In the genomic region with DNA sequence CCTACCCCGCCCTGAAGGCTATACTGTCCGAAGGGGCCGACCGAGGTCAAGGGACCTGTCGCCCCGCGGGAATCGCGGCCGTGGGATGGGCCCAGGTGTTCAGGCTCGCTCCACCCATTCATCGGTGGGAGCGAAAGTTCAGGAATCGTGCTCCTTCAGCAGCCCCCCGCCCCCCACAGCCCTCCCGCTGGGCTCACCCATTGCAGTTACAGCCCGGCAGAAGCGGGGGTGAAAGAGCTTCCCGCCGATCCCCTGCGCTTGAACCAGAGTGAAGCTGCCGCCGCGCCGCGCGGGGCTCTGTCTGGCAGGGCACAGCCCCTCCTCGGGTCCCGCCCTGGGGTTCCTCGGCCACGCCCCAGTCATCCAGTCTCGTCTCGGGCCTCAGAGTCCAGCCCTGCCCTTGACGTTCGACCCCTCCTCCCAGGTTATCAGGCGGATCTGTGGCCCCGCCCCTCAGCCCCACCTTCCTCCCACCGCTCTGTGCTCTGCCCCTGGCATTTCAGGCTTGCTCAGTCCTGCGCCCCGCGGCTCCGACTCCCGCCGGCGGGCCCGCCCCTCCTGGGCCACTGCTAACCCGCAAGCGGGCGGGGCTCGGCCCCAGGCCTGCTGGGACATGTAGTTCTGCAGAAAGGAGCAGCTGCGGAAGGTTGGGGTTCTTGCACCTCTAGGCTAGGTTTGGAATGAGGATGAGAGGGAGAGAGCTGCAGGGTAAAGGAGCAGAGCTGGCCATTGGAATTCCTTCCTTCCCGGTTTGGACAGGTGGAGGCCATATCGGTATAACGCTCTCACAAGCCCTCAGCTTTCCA, we compare ENCODE assay signal across 1 cellular context.
TF ChIP-seq lines count a peak whose summit lies in the region.

A gene (minus strand): TSS at position 303 of the 806 bp plus-strand sequence. CDS start 3,955 bp downstream, outside the sequence.

TF ChIP-seq in HepG2, 621 proteins besides CTCF, POLR2A, EP300 and RAD21 (continued from another document and continues in another):
- TF ChIP-seq, protein P1, sequence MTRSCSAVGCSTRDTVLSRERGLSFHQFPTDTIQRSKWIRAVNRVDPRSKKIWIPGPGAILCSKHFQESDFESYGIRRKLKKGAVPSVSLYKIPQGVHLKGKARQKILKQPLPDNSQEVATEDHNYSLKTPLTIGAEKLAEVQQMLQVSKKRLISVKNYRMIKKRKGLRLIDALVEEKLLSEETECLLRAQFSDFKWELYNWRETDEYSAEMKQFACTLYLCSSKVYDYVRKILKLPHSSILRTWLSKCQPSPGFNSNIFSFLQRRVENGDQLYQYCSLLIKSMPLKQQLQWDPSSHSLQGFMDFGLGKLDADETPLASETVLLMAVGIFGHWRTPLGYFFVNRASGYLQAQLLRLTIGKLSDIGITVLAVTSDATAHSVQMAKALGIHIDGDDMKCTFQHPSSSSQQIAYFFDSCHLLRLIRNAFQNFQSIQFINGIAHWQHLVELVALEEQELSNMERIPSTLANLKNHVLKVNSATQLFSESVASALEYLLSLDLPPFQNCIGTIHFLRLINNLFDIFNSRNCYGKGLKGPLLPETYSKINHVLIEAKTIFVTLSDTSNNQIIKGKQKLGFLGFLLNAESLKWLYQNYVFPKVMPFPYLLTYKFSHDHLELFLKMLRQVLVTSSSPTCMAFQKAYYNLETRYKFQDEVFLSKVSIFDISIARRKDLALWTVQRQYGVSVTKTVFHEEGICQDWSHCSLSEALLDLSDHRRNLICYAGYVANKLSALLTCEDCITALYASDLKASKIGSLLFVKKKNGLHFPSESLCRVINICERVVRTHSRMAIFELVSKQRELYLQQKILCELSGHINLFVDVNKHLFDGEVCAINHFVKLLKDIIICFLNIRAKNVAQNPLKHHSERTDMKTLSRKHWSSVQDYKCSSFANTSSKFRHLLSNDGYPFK (CRISPR knock-in tag; IDR thresholded peaks at IDR 0.05; ENCODE audit: borderline replicate concordance) = no peak
- TF ChIP-seq NBN (conservative IDR thresholded peaks at IDR 0.05) (no peak), ZFP62 (CRISPR knock-in tag; IDR thresholded peaks at IDR 0.05) (no peak), ARNT (IDR thresholded peaks at IDR 0.05) (no peak), ZFP36L2 (CRISPR knock-in tag; IDR thresholded peaks at IDR 0.05) (no peak), FOSL1 (CRISPR knock-in tag; IDR thresholded peaks at IDR 0.05; ENCODE audit: borderline replicate concordance) (no peak), ZNF274 (CRISPR knock-in tag; IDR thresholded peaks at IDR 0.05) (peak; percentile 36; the same call in 1 of the 2 replicates), TSC22D2 (CRISPR knock-in tag; IDR thresholded peaks at IDR 0.05; ENCODE audit: borderline replicate concordance) (no peak), ZNF432 (CRISPR knock-in tag; IDR thresholded peaks at IDR 0.05; ENCODE audit: borderline replicate concordance) (no peak), BCL6 (CRISPR knock-in tag; IDR thresholded peaks at IDR 0.05) (peak; percentile 66), ZNF747 (CRISPR knock-in tag; IDR thresholded peaks at IDR 0.05; ENCODE audit: borderline replicate concordance) (no peak), ZNF441 (CRISPR knock-in tag; IDR thresholded peaks at IDR 0.05; ENCODE audit: borderline replicate concordance) (0 out of 2 replicates have a peak, but pooled peaks have one; percentile 44), ZNF629 (CRISPR knock-in tag; conservative IDR thresholded peaks at IDR 0.05) (no peak), SALL2 (CRISPR knock-in tag; IDR thresholded peaks at IDR 0.05) (0 out of 2 replicates have a peak, but pooled peaks have one; percentile 29), PAWR (CRISPR knock-in tag; IDR thresholded peaks at IDR 0.05; ENCODE audit: borderline replicate concordance) (no peak), CBX2 (IDR thresholded peaks at IDR 0.05; ENCODE audit: low read depth, low read length) (no peak), CBX2 (CRISPR knock-in tag; IDR thresholded peaks at IDR 0.05; ENCODE audit: low read depth) (no peak), RELA (CRISPR knock-in tag; IDR thresholded peaks at IDR 0.05) (no peak), ZNF143 (CRISPR knock-in tag; IDR thresholded peaks at IDR 0.05) (peak; percentile 96), ZNF816 (CRISPR knock-in tag; IDR thresholded peaks at IDR 0.05; ENCODE audit: borderline replicate concordance) (peak; percentile 37; the same call in 1 of the 2 replicates), ZNF878 (CRISPR knock-in tag; IDR thresholded peaks at IDR 0.05) (no peak), KDM6A (CRISPR knock-in tag; IDR thresholded peaks at IDR 0.05; ENCODE audit: low read depth) (no peak), ZNF121 (CRISPR knock-in tag; IDR thresholded peaks at IDR 0.05) (no peak), TP53 (CRISPR knock-in tag; conservative IDR thresholded peaks at IDR 0.05) (no peak), NR2F2 (IDR thresholded peaks at IDR 0.05; ENCODE audit: borderline replicate concordance, low read depth) (no peak), ZNF850 (CRISPR knock-in tag; conservative IDR thresholded peaks at IDR 0.05) (0 out of 2 replicates have a peak, but pooled peaks have one; percentile 44), ZNF224 (CRISPR knock-in tag; IDR thresholded peaks at IDR 0.05) (no peak), FOXJ3 (CRISPR knock-in tag; IDR thresholded peaks at IDR 0.05; ENCODE audit: borderline replicate concordance) (peak; percentile 51; the same call in 1 of the 2 replicates)
- TF ChIP-seq, protein P2, sequence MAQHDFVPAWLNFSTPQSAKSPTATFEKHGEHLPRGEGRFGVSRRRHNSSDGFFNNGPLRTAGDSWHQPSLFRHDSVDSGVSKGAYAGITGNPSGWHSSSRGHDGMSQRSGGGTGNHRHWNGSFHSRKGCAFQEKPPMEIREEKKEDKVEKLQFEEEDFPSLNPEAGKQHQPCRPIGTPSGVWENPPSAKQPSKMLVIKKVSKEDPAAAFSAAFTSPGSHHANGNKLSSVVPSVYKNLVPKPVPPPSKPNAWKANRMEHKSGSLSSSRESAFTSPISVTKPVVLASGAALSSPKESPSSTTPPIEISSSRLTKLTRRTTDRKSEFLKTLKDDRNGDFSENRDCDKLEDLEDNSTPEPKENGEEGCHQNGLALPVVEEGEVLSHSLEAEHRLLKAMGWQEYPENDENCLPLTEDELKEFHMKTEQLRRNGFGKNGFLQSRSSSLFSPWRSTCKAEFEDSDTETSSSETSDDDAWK (CRISPR knock-in tag; IDR thresholded peaks at IDR 0.05) = no peak
- TF ChIP-seq, protein P3, sequence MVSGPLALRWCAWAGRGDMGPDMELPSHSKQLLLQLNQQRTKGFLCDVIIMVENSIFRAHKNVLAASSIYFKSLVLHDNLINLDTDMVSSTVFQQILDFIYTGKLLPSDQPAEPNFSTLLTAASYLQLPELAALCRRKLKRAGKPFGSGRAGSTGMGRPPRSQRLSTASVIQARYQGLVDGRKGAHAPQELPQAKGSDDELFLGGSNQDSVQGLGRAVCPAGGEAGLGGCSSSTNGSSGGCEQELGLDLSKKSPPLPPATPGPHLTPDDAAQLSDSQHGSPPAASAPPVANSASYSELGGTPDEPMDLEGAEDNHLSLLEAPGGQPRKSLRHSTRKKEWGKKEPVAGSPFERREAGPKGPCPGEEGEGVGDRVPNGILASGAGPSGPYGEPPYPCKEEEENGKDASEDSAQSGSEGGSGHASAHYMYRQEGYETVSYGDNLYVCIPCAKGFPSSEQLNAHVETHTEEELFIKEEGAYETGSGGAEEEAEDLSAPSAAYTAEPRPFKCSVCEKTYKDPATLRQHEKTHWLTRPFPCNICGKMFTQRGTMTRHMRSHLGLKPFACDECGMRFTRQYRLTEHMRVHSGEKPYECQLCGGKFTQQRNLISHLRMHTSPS (CRISPR knock-in tag; IDR thresholded peaks at IDR 0.05; ENCODE audit: low read depth) = peak; percentile 71; the same call in 1 of the 2 replicates
- TF ChIP-seq, protein P4, sequence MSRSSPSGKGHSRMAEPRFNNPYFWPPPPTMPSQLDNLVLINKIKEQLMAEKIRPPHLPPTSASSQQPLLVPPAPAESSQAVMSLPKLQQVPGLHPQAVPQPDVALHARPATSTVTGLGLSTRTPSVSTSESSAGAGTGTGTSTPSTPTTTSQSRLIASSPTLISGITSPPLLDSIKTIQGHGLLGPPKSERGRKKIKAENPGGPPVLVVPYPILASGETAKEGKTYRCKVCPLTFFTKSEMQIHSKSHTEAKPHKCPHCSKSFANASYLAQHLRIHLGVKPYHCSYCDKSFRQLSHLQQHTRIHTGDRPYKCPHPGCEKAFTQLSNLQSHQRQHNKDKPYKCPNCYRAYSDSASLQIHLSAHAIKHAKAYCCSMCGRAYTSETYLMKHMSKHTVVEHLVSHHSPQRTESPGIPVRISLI (CRISPR knock-in tag; IDR thresholded peaks at IDR 0.05; ENCODE audit: borderline replicate concordance) = peak; percentile 67; the same call in 1 of the 2 replicates
- TF ChIP-seq, protein P5, sequence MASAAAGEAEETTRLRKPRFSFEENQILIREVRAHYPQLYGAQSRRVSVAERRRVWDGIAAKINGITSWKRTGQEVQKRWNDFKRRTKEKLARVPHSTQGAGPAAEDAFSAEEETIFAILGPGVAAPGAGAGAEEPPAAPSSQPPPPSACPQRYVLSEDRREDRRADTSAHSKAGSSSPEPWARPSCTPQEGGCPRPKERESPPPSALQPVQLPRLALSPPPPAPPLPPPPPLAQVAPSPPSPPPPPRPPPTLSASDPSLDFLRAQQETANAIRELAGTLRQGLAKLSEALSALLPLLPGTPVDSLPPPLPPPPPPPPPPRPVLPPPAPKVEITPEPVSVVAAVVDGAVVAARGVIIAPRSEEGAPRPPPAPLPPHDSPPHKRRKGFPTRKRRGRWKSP (CRISPR knock-in tag; IDR thresholded peaks at IDR 0.05) = no peak
- TF ChIP-seq, protein P6, sequence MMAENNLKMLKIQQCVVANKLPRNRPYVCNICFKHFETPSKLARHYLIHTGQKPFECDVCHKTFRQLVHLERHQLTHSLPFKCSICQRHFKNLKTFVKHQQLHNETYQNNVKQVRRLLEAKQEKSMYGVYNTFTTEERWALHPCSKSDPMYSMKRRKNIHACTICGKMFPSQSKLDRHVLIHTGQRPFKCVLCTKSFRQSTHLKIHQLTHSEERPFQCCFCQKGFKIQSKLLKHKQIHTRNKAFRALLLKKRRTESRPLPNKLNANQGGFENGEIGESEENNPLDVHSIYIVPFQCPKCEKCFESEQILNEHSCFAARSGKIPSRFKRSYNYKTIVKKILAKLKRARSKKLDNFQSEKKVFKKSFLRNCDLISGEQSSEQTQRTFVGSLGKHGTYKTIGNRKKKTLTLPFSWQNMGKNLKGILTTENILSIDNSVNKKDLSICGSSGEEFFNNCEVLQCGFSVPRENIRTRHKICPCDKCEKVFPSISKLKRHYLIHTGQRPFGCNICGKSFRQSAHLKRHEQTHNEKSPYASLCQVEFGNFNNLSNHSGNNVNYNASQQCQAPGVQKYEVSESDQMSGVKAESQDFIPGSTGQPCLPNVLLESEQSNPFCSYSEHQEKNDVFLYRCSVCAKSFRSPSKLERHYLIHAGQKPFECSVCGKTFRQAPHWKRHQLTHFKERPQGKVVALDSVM (CRISPR knock-in tag; IDR thresholded peaks at IDR 0.05) = no peak; the same call in 1 of the 2 replicates
- TF ChIP-seq, protein P7, sequence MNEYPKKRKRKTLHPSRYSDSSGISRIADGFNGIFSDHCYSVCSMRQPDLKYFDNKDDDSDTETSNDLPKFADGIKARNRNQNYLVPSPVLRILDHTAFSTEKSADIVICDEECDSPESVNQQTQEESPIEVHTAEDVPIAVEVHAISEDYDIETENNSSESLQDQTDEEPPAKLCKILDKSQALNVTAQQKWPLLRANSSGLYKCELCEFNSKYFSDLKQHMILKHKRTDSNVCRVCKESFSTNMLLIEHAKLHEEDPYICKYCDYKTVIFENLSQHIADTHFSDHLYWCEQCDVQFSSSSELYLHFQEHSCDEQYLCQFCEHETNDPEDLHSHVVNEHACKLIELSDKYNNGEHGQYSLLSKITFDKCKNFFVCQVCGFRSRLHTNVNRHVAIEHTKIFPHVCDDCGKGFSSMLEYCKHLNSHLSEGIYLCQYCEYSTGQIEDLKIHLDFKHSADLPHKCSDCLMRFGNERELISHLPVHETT (CRISPR knock-in tag; conservative IDR thresholded peaks at IDR 0.05) = 0 out of 2 replicates have a peak, but pooled peaks have one; percentile 23
- TF ChIP-seq, protein P8, sequence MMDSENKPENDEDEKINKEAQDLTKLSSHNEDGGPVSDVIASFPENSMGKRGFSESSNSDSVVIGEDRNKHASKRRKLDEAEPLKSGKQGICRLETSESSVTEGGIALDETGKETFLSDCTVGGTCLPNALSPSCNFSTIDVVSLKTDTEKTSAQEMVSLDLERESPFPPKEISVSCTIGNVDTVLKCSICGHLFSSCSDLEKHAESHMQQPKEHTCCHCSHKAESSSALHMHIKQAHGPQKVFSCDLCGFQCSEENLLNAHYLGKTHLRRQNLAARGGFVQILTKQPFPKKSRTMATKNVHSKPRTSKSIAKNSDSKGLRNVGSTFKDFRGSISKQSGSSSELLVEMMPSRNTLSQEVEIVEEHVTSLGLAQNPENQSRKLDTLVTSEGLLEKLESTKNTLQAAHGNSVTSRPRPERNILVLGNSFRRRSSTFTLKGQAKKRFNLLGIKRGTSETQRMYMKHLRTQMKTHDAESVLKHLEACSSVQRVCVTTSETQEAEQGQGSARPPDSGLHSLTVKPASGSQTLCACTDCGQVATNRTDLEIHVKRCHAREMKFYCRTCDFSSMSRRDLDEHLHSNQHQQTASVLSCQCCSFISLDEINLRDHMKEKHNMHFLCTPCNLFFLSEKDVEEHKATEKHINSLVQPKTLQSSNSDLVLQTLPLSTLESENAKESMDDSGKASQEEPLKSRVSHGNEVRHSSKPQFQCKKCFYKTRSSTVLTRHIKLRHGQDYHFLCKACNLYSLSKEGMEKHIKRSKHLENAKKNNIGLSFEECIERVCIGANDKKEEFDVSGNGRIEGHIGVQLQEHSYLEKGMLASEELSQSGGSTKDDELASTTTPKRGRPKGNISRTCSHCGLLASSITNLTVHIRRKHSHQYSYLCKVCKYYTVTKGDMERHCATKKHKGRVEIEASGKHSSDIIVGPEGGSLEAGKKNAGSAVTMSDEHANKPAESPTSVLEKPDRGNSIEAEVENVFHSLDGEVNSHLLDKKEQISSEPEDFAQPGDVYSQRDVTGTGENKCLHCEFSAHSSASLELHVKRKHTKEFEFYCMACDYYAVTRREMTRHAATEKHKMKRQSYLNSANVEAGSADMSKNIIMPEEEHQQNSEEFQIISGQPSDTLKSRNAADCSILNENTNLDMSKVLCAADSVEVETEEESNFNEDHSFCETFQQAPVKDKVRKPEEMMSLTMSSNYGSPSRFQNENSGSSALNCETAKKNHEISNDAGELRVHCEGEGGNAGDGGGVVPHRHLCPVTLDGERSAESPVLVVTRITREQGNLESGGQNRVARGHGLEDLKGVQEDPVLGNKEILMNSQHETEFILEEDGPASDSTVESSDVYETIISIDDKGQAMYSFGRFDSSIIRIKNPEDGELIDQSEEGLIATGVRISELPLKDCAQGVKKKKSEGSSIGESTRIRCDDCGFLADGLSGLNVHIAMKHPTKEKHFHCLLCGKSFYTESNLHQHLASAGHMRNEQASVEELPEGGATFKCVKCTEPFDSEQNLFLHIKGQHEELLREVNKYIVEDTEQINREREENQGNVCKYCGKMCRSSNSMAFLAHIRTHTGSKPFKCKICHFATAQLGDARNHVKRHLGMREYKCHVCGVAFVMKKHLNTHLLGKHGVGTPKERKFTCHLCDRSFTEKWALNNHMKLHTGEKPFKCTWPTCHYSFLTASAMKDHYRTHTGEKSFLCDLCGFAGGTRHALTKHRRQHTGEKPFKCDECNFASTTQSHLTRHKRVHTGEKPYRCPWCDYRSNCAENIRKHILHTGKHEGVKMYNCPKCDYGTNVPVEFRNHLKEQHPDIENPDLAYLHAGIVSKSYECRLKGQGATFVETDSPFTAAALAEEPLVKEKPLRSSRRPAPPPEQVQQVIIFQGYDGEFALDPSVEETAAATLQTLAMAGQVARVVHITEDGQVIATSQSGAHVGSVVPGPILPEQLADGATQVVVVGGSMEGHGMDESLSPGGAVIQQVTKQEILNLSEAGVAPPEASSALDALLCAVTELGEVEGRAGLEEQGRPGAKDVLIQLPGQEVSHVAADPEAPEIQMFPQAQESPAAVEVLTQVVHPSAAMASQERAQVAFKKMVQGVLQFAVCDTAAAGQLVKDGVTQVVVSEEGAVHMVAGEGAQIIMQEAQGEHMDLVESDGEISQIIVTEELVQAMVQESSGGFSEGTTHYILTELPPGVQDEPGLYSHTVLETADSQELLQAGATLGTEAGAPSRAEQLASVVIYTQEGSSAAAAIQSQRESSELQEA (CRISPR knock-in tag; IDR thresholded peaks at IDR 0.05; ENCODE audit: not compliant biosample characterization) = peak; percentile 43
